Comparison of ENCODE assay signal across 33 cellular contexts in genomic region chr6:63649847-63650265, GRCh38. TPM values are rescaled to one million over a fixed set of nuclear protein-coding genes. Genes with fewer than 3 reads are reported as not detected.
DNase-seq lines count a peak whose midpoint lies in the region; ATAC-seq and TF ChIP-seq lines count a peak whose summit lies in the region.
"Had no signal": no experiment of that assay in that cellular context is flagged by ENCODE, and none has a peak within 500 bp of the region (broad histone marks: within the 10 kb centered on the region; RNA-seq: fewer than 3 reads in every experiment).

No MANE protein-coding gene starts in this region.

- peaks cover 55% of the 10 kb centered on the region for H3K79me2 ChIP-seq in parathyroid adenoma

- no peak overlapping the region for H3K4me3 ChIP-seq in parathyroid adenoma (ENCODE audit: low read depth, low read length)
- H3K4me3 ChIP-seq in MG63 = no peak overlapping the region
- H3K4me3 ChIP-seq: BLaER1 treated with 17β-estradiol and CSF1 and Interleukin-3, amounts not matched to agents 10 nM and 100 nM; GM23338; heart right ventricle; lower lobe of right lung; upper lobe of right lung had no signal

- H3K27ac ChIP-seq in parathyroid adenoma = peak overlapping the region; percentile 44
- H3K27ac ChIP-seq: lower lobe of right lung, RWPE1, upper lobe of right lung had no signal

- H3K4me2 ChIP-seq in parathyroid adenoma (ENCODE audit: low read length) = no peak overlapping the region
- H3K4me2 ChIP-seq: GM23338 had no signal

- no peak for TF ChIP-seq CTCF in parathyroid adenoma (IDR thresholded peaks at IDR 0.05)

- peak; percentile 14 for DNase-seq in DMS53 treated with DMSO at 0.1 percent for 48 hours (lab: John Stamatoyannopoulos, UW; ENCODE audit: unreplicated experiment)
- DNase-seq in NCI-H774 (lab: John Stamatoyannopoulos, UW) = peak; percentile 14
- DNase-seq in fibroblast of gingiva (ENCODE audit: low read depth) = peak; percentile 49
- DNase-seq in Right ventricle myocardium inferior (ENCODE audit: missing footprints) = no peak
- no peak for DNase-seq in MG63
- DNase-seq: activated CD4-positive, alpha-beta T cell treated with anti-CD3 and anti-CD28 coated beads, Interleukin-2, amount 50 U/mL, for 4 hours; activated naive CD8-positive, alpha-beta T cell treated with anti-CD3 and anti-CD28 coated beads, Interleukin-2, amount 50 U/mL, for 24 hours; activated T-cell treated with anti-CD3 and anti-CD28 coated beads, Interleukin-2, amount 50 U/mL, for 48 hours; Caco-2; central memory CD4-positive, alpha-beta T cell; dermis blood vessel endothelial cell; DMS79; endodermal cell; foreskin melanocyte; heart right ventricle; KG1; kidney glomerular epithelial cell; lower lobe of right lung; naive thymus-derived CD8-positive, alpha-beta T cell; NCI-H345; NCI-H748 treated with DMSO at 0.1 percent for 48 hours; nucleus accumbens; small intestine; stimulated activated naive B cell treated with anti-CD40 and anti-IgM and Interleukin-4, amounts not matched to agents 10 μg/mL and 1 μg/mL and 100 μg/mL, for 72 hours; T-helper 17 cell; upper lobe of right lung had no signal

- peaks cover 11% of the 10 kb centered on the region for H3K4me1 ChIP-seq in parathyroid adenoma
- H3K4me1 ChIP-seq: Caco-2 had no signal

- H3K27me3 ChIP-seq in parathyroid adenoma (ENCODE audit: control insufficient read depth, insufficient read depth, low read length) (no peaks in the 10 kb centered on the region), MG63 (no peaks in the 10 kb centered on the region)
- H3K27me3 ChIP-seq: BLaER1 treated with 17β-estradiol and CSF1 and Interleukin-3, amounts not matched to agents 10 nM and 100 nM; heart right ventricle; upper lobe of right lung had no signal

- no peak overlapping the region for H3K9ac ChIP-seq in parathyroid adenoma
- H3K9ac ChIP-seq: BLaER1 treated with 17β-estradiol and CSF1 and Interleukin-3, amounts not matched to agents 10 nM and 100 nM had no signal

- H3K9me3 ChIP-seq in parathyroid adenoma (ENCODE audit: control insufficient read depth, low read length) = no peaks in the 10 kb centered on the region
- peaks cover 2% of the 10 kb centered on the region; the same call in 1 of the 2 replicates for H3K9me3 ChIP-seq in MG63
- H3K9me3 ChIP-seq: Caco-2, lower lobe of right lung, upper lobe of right lung had no signal

- ATAC-seq in GM18870 (IDR thresholded peaks at IDR 0.05; ENCODE audit: unreplicated experiment) (no peak), Right ventricle myocardium inferior (no peak), GM18909 (IDR thresholded peaks at IDR 0.05; ENCODE audit: poor library complexity, unreplicated experiment) (no peak)
- ATAC-seq: activated naive CD8-positive, alpha-beta T cell treated with anti-CD3 and anti-CD28 coated beads, Interleukin-2, amount 50 U/mL, for 24 hours; GM23338; heart right ventricle; naive thymus-derived CD8-positive, alpha-beta T cell; SK-N-SH treated with all-trans-retinoic acid at 6 μM for 48 hours; stimulated activated naive B cell treated with anti-CD40 and anti-IgM and Interleukin-4, amounts not matched to agents 10 μg/mL and 1 μg/mL and 100 μg/mL, for 72 hours; T-helper 17 cell; upper lobe of right lung had no signal

- no peaks in the 10 kb centered on the region for H3K36me3 ChIP-seq in parathyroid adenoma (ENCODE audit: control insufficient read depth, insufficient read depth, low read length)
- H3K36me3 ChIP-seq in MG63 = peaks cover 3% of the 10 kb centered on the region; the same call in 1 of the 2 replicates
- H3K36me3 ChIP-seq: lower lobe of right lung, upper lobe of right lung had no signal

- H2AFZ ChIP-seq in parathyroid adenoma = no peak overlapping the region
- H2AFZ ChIP-seq: GM23338 had no signal

- intact Hi-C loops in Right ventricle myocardium inferior (cut with DNase I) = no loop called here

RNA-seq across cellular contexts. Expression of gene PHF3, which starts 14.3 kb away (rescaled TPM):
- 33.4 TPM for total RNA-seq in Right ventricle myocardium inferior
- total RNA-seq in MG63 (2014; rRNA removed; shearing (Covaris generic); ENCODE audit: low replicate concordance) = 10.0 and 25.3 TPM in 2 replicates

Comparison
In these comparisons a context has a peak if more than half of its experiments do, and no peak if none do; other contexts are left out.
1. DNase-seq: peak in DMS53 treated with DMSO at 0.1 percent for 48 hours (single experiment), NCI-H774 (single experiment) and fibroblast of gingiva (single experiment); none in Right ventricle myocardium inferior (single experiment) and MG63 (single experiment).